1 cellular context compared by ENCODE assay signal in the genomic region with DNA sequence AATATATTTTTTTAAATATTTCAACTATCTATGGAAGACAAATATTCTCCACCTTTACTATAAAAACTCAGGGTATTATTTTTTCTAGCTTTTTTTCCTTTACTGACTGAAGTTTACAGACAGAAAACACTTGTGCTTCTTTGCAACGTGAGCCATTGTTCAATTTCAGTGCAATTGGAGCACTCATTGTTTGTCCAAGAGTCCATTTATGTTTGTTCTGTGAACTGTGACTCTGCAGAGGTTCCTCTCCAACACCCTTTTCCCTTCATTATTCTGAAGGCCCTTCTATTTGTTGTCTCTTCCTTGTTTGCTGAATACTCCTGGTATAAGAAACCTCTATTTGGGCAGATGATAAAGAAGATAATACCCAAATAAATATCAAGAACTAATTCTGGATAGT.
TF ChIP-seq lines count a peak whose summit lies in the region.

No MANE protein-coding gene starts in this region.

TF ChIP-seq in HepG2, 621 proteins besides CTCF, POLR2A, EP300 and RAD21:
- TF ChIP-seq SOX13 (IDR thresholded peaks at IDR 0.05) (no peak), SOX13 (CRISPR knock-in tag; conservative IDR thresholded peaks at IDR 0.05 in 1 of 2, IDR thresholded peaks at IDR 0.05 in 1 of 2) (peak in 1 of 2 experiments; percentile 69; a peak in 2 of 4 replicates), SOX5 (CRISPR knock-in tag; IDR thresholded peaks at IDR 0.05; ENCODE audit: borderline replicate concordance) (0 out of 2 replicates have a peak, but pooled peaks have one; percentile 50), SOX6 (IDR thresholded peaks at IDR 0.05) (no peak), SOX6 (CRISPR knock-in tag; IDR thresholded peaks at IDR 0.05) (peak; percentile 30; the same call in 1 of the 2 replicates)
- TF ChIP-seq, protein P1, sequence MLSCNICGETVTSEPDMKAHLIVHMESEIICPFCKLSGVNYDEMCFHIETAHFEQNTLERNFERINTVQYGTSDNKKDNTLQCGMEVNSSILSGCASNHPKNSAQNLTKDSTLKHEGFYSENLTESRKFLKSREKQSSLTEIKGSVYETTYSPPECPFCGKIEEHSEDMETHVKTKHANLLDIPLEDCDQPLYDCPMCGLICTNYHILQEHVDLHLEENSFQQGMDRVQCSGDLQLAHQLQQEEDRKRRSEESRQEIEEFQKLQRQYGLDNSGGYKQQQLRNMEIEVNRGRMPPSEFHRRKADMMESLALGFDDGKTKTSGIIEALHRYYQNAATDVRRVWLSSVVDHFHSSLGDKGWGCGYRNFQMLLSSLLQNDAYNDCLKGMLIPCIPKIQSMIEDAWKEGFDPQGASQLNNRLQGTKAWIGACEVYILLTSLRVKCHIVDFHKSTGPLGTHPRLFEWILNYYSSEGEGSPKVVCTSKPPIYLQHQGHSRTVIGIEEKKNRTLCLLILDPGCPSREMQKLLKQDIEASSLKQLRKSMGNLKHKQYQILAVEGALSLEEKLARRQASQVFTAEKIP (CRISPR knock-in tag; IDR thresholded peaks at IDR 0.05; ENCODE audit: borderline replicate concordance) = no peak
